In genomic region chr2:73822276-73822675, GRCh38 we compare ENCODE assay signal across 14 cellular contexts. TPM values are rescaled to one million over a fixed set of nuclear protein-coding genes. Genes with fewer than 3 reads are reported as not detected.
DNase-seq lines count a peak whose midpoint lies in the region; ATAC-seq and TF ChIP-seq lines count a peak whose summit lies in the region.
"Had no signal": no experiment of that assay in that cellular context is flagged by ENCODE, and none has a peak within 500 bp of the region (broad histone marks: within the 10 kb centered on the region; RNA-seq: fewer than 3 reads in every experiment).

No MANE protein-coding gene starts in this region.

- in situ Hi-C loops in GM13977 (cut with MboI; ENCODE audit: low pct_unique_long_range_greater_than_20kb, low sequenced_read_pairs, unreplicated experiment): no loop called here

- no peak for TF ChIP-seq CTCF in activated CD8-positive, alpha-beta T cell treated with anti-CD3 and anti-CD28 coated beads for 36 hours (IDR thresholded peaks at IDR 0.05)
- no peak for TF ChIP-seq CTCF in GM13977 (IDR thresholded peaks at IDR 0.05; ENCODE audit: extremely low read depth, insufficient read depth, missing control alignments)
- TF ChIP-seq CTCF in mesothelial cell of epicardium (IDR thresholded peaks at IDR 0.05; ENCODE audit: unreplicated experiment): no peak

- H3K27ac Mint-ChIP-seq in activated CD8-positive, alpha-beta T cell treated with anti-CD3 and anti-CD28 coated beads for 36 hours: peak overlapping the region; percentile 12
- H3K27ac Mint-ChIP-seq in activated CD8-positive, alpha-beta T cell treated with anti-CD3 and anti-CD28 coated beads, Interleukin-2, amount 10 ng/mL, durations not matched to agents 7 days and 5 days: no peak overlapping the region
- no peak overlapping the region for H3K27ac Mint-ChIP-seq in memory B cell
- no peak overlapping the region for H3K27ac Mint-ChIP-seq in mesothelial cell of epicardium

- H3K27me3 Mint-ChIP-seq in activated CD8-positive, alpha-beta T cell treated with anti-CD3 and anti-CD28 coated beads for 36 hours: peaks cover 4% of the 10 kb centered on the region
- H3K27me3 Mint-ChIP-seq in activated CD8-positive, alpha-beta T cell treated with anti-CD3 and anti-CD28 coated beads, Interleukin-2, amount 10 ng/mL, durations not matched to agents 7 days and 5 days (ENCODE audit: low read depth): peaks cover 4% of the 10 kb centered on the region
- no peaks in the 10 kb centered on the region for H3K27me3 Mint-ChIP-seq in memory B cell
- H3K27me3 Mint-ChIP-seq in mesothelial cell of epicardium (ENCODE audit: low read depth): peaks cover 54% of the 10 kb centered on the region
- H3K27me3 Mint-ChIP-seq: central memory CD8-positive, alpha-beta T cell had no signal

- H3K4me3 Mint-ChIP-seq in activated CD8-positive, alpha-beta T cell treated with anti-CD3 and anti-CD28 coated beads for 36 hours: no peak overlapping the region
- H3K4me3 Mint-ChIP-seq in activated CD8-positive, alpha-beta T cell treated with anti-CD3 and anti-CD28 coated beads, Interleukin-2, amount 10 ng/mL, durations not matched to agents 7 days and 5 days: no peak overlapping the region
- H3K4me3 Mint-ChIP-seq in memory B cell: no peak overlapping the region
- H3K4me3 Mint-ChIP-seq in mesothelial cell of epicardium: no peak overlapping the region
- H3K4me3 Mint-ChIP-seq: central memory CD8-positive, alpha-beta T cell had no signal

- POLR2A ChIA-PET in activated CD8-positive, alpha-beta T cell treated with anti-CD3 and anti-CD28 coated beads for 36 hours (lab: Charles Lee): interaction anchor here (0.7 to 1.4 kb wide), 4 partner anchors 164 to 356 kb away, joined by 3 to 4 read pairs (median 3); no protein-coding TSS in a partner anchor
- POLR2A ChIA-PET in activated CD8-positive, alpha-beta T cell treated with anti-CD3 and anti-CD28 coated beads, Interleukin-2, amount 10 ng/mL, durations not matched to agents 7 days and 5 days (lab: Charles Lee): interaction anchor here (0.9 kb wide), 1 partner anchor 9 kb away, joined by 3 read pairs; no protein-coding TSS in a partner anchor

- DNase-seq in activated CD8-positive, alpha-beta T cell treated with anti-CD3 and anti-CD28 coated beads for 36 hours: peak; percentile 13
- no peak for DNase-seq in activated CD8-positive, alpha-beta T cell treated with anti-CD3 and anti-CD28 coated beads, Interleukin-2, amount 10 ng/mL, durations not matched to agents 7 days and 5 days
- DNase-seq in memory B cell (ENCODE audit: low spot score in 2 of 2): no peak
- DNase-seq in GM13977 (ENCODE audit: low spot score): no peak
- no peak for DNase-seq in mesothelial cell of epicardium (ENCODE audit: low spot score in 2 of 2, unreplicated experiment in 2 of 2)
- DNase-seq: NCI-H1105, NCI-H524, SK-N-SH had no signal

- no peaks in the 10 kb centered on the region for H3K36me3 Mint-ChIP-seq in activated CD8-positive, alpha-beta T cell treated with anti-CD3 and anti-CD28 coated beads for 36 hours (ENCODE audit: low read depth)
- no peaks in the 10 kb centered on the region for H3K36me3 Mint-ChIP-seq in activated CD8-positive, alpha-beta T cell treated with anti-CD3 and anti-CD28 coated beads, Interleukin-2, amount 10 ng/mL, durations not matched to agents 7 days and 5 days (ENCODE audit: low read depth)
- H3K36me3 Mint-ChIP-seq in memory B cell (no peaks in the 10 kb centered on the region), mesothelial cell of epicardium (no peaks in the 10 kb centered on the region)

- intact Hi-C loops in activated CD8-positive, alpha-beta T cell treated with anti-CD3 and anti-CD28 coated beads for 36 hours (cut with micrococcal nuclease): no loop called here

- CTCF ChIA-PET in activated CD8-positive, alpha-beta T cell treated with anti-CD3 and anti-CD28 coated beads for 36 hours (lab: Charles Lee): interaction anchor here (0.8 to 6.0 kb wide), 13 partner anchors 10 to 513 kb away, joined by 3 to 56 read pairs (median 12); partner anchors contain the start of genes BOLA3 and MOB1A
- CTCF ChIA-PET in activated CD8-positive, alpha-beta T cell treated with anti-CD3 and anti-CD28 coated beads, Interleukin-2, amount 10 ng/mL, durations not matched to agents 7 days and 5 days (lab: Charles Lee): interaction anchor here (0.6 to 8.9 kb wide), 8 partner anchors 10 to 569 kb away, joined by 3 to 215 read pairs (median 8); partner anchors contain the start of gene BOLA3

- no peaks in the 10 kb centered on the region for H3K9me3 Mint-ChIP-seq in activated CD8-positive, alpha-beta T cell treated with anti-CD3 and anti-CD28 coated beads for 36 hours
- H3K9me3 Mint-ChIP-seq in activated CD8-positive, alpha-beta T cell treated with anti-CD3 and anti-CD28 coated beads, Interleukin-2, amount 10 ng/mL, durations not matched to agents 7 days and 5 days (ENCODE audit: insufficient read depth): no peaks in the 10 kb centered on the region
- H3K9me3 Mint-ChIP-seq in memory B cell (no peaks in the 10 kb centered on the region), mesothelial cell of epicardium (no peaks in the 10 kb centered on the region)
- H3K9me3 Mint-ChIP-seq: central memory CD8-positive, alpha-beta T cell had no signal

- peak; percentile 42 for ATAC-seq in activated CD8-positive, alpha-beta T cell treated with anti-CD3 and anti-CD28 coated beads for 36 hours
- ATAC-seq in activated CD8-positive, alpha-beta T cell treated with anti-CD3 and anti-CD28 coated beads, Interleukin-2, amount 10 ng/mL, durations not matched to agents 7 days and 5 days: no peak
- ATAC-seq in GM21447 (IDR thresholded peaks at IDR 0.05; ENCODE audit: unreplicated experiment) (peak; percentile 63), HG03196 (IDR thresholded peaks at IDR 0.05; ENCODE audit: unreplicated experiment) (peak; percentile 72), memory B cell (ENCODE audit: low read depth) (peak; percentile 84), HG03039 (IDR thresholded peaks at IDR 0.05; ENCODE audit: unreplicated experiment) (no peak)
- ATAC-seq: A549, left lobe of liver had no signal

- peaks cover 23% of the 10 kb centered on the region for H3K4me1 Mint-ChIP-seq in activated CD8-positive, alpha-beta T cell treated with anti-CD3 and anti-CD28 coated beads for 36 hours (ENCODE audit: low read depth)
- peaks cover 7% of the 10 kb centered on the region for H3K4me1 Mint-ChIP-seq in activated CD8-positive, alpha-beta T cell treated with anti-CD3 and anti-CD28 coated beads, Interleukin-2, amount 10 ng/mL, durations not matched to agents 7 days and 5 days (ENCODE audit: low read depth)
- H3K4me1 Mint-ChIP-seq in memory B cell: peaks cover 14% of the 10 kb centered on the region
- no peaks in the 10 kb centered on the region for H3K4me1 Mint-ChIP-seq in mesothelial cell of epicardium

RNA-seq across cellular contexts. Expression of gene STAMBP, which starts 6.5 kb away (rescaled TPM):
- 10 to 100 TPM; 76.9 to 87.1 TPM for total RNA-seq in activated CD8-positive, alpha-beta T cell treated with anti-CD3 and anti-CD28 coated beads for 36 hours
- total RNA-seq in activated CD8-positive, alpha-beta T cell treated with anti-CD3 and anti-CD28 coated beads, Interleukin-2, amount 10 ng/mL, durations not matched to agents 7 days and 5 days: 10 to 100 TPM; 33.6 to 34.9 TPM
- 33.2 to 36.6 TPM (median 34.5 TPM) in 3 replicates for total RNA-seq in mesothelial cell of epicardium

RNA-seq across cellular contexts. Expression of gene C2orf78, which starts 38.3 kb away (rescaled TPM):
- not detected for total RNA-seq in activated CD8-positive, alpha-beta T cell treated with anti-CD3 and anti-CD28 coated beads for 36 hours
- total RNA-seq in activated CD8-positive, alpha-beta T cell treated with anti-CD3 and anti-CD28 coated beads, Interleukin-2, amount 10 ng/mL, durations not matched to agents 7 days and 5 days: not detected
- total RNA-seq in mesothelial cell of epicardium: not detected in 3 replicates
- total RNA-seq: left lobe of liver had no signal

RNA-seq across cellular contexts. Expression of gene DUSP11, which starts 42.4 kb away (rescaled TPM):
- total RNA-seq in activated CD8-positive, alpha-beta T cell treated with anti-CD3 and anti-CD28 coated beads for 36 hours: 10 to 100 TPM; 24.8 to 25.4 TPM
- 10 to 100 TPM; 24.3 to 25.6 TPM for total RNA-seq in activated CD8-positive, alpha-beta T cell treated with anti-CD3 and anti-CD28 coated beads, Interleukin-2, amount 10 ng/mL, durations not matched to agents 7 days and 5 days
- 23.0 to 25.5 TPM (median 24.3 TPM) in 3 replicates for total RNA-seq in mesothelial cell of epicardium

Comparison
In these comparisons a context has a peak if more than half of its experiments do, and no peak if none do; other contexts are left out.
1. ATAC-seq: peak in activated CD8-positive, alpha-beta T cell treated with anti-CD3 and anti-CD28 coated beads for 36 hours (single experiment), GM21447 (single experiment), HG03196 (single experiment) and memory B cell (single experiment); none in activated CD8-positive, alpha-beta T cell treated with anti-CD3 and anti-CD28 coated beads, Interleukin-2, amount 10 ng/mL, durations not matched to agents 7 days and 5 days (single experiment) and HG03039 (single experiment).